ENCODE assay signal across 8 cellular contexts in the genomic region with DNA sequence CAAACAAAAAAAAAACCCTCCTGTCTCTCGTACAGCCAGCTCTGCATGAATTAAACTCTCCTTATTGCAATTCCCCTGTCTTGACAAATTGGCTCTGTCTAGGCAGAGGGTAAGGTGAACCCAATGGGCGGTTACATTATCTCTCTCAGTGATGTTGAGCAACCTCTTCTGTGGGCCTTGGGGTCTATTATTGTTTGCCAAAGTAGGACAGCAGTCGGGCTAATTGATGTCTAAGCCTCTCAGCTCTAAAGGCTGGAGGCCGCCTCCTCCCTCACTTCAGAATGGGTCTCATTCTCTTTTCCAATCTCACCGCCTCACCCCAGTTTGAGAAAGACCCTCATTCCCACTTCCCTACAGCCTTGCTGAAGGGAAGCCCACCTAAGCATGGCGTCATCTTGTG. TPM values are rescaled to one million over a fixed set of nuclear protein-coding genes. Genes with fewer than 3 reads are reported as not detected.
DNase-seq lines count a peak whose midpoint lies in the region; ATAC-seq and TF ChIP-seq lines count a peak whose summit lies in the region.
"Had no signal": no experiment of that assay in that cellular context is flagged by ENCODE, and none has a peak within 500 bp of the region (broad histone marks: within the 10 kb centered on the region; RNA-seq: fewer than 3 reads in every experiment).

No MANE protein-coding gene starts in this region.

- no peak for TF ChIP-seq POLR2A in spleen (IDR thresholded peaks at IDR 0.05)

- no peaks in the 10 kb centered on the region for H3K9me3 ChIP-seq in spleen

- CTCF ChIA-PET in activated CD4-positive, alpha-beta memory T cell treated with anti-CD3 and anti-CD28 coated beads, Interleukin-2, amount 10 ng/mL, durations not matched to agents 7 days and 5 days (lab: Charles Lee) = interaction anchor here (1.5 to 3.7 kb wide), 3 partner anchors 33 to 115 kb away, joined by 3 to 12 read pairs (median 6); partner anchors contain the start of gene MALAT1

- intact Hi-C loops in spleen (cut with DNase I; ENCODE audit: low total_unique reads) = no loop called here

- WGBS in spleen, 5 donors = 89 to 92% (median 91%) methylated on average over 6 of the region's 6 CpGs

- POLR2A ChIA-PET in activated CD4-positive, alpha-beta memory T cell treated with anti-CD3 and anti-CD28 coated beads, Interleukin-2, amount 10 ng/mL, durations not matched to agents 7 days and 5 days (lab: Charles Lee) = interaction anchor here (1.3 to 21.7 kb wide), 5 partner anchors 39 to 249 kb away, joined by 3 to 501 read pairs (median 6); partner anchors contain the start of genes MALAT1 and NEAT1

- peak overlapping the region; percentile 77 for H3K4me3 Mint-ChIP-seq in HFFc6
- H3K4me3 Mint-ChIP-seq in activated CD4-positive, alpha-beta memory T cell treated with anti-CD3 and anti-CD28 coated beads, Interleukin-2, amount 10 ng/mL, durations not matched to agents 7 days and 5 days = peak overlapping the region; percentile 56
- H3K4me3 Mint-ChIP-seq in immature natural killer cell = peak overlapping the region; percentile 77 to 90 (median 88)

- ATAC-seq in HG03520 (IDR thresholded peaks at IDR 0.05; ENCODE audit: unreplicated experiment) = no peak

- H3K27me3 ChIP-seq in spleen (replicated peaks in 1 of 7) = no peaks in the 10 kb centered on the region

- H3K4me1 Mint-ChIP-seq in HFFc6 (ENCODE audit: low read depth) = peaks cover 52% of the 10 kb centered on the region
- peaks cover 75% of the 10 kb centered on the region for H3K4me1 Mint-ChIP-seq in activated CD4-positive, alpha-beta memory T cell treated with anti-CD3 and anti-CD28 coated beads, Interleukin-2, amount 10 ng/mL, durations not matched to agents 7 days and 5 days
- peaks cover 60 to 69% of the 10 kb centered on the region in 2 donors for H3K4me1 Mint-ChIP-seq in immature natural killer cell

- peaks cover 61 to 98% (median 81%) of the 10 kb centered on the region in 6 donors for H3K4me1 ChIP-seq in spleen

- peak overlapping the region; percentile 84 to 98 (median 98) for H3K27ac ChIP-seq in spleen

- H3K27me3 Mint-ChIP-seq in HFFc6 (ENCODE audit: insufficient read depth) (no peaks in the 10 kb centered on the region), immature natural killer cell (ENCODE audit: low read depth in 3 of 3) (peaks cover 3 to 31% (median 4%) of the 10 kb centered on the region in 3 donors)
- H3K27me3 Mint-ChIP-seq in activated CD4-positive, alpha-beta memory T cell treated with anti-CD3 and anti-CD28 coated beads, Interleukin-2, amount 10 ng/mL, durations not matched to agents 7 days and 5 days = no peaks in the 10 kb centered on the region

- no peak for DNase-seq in HFFc6
- no peak for DNase-seq in activated CD4-positive, alpha-beta memory T cell treated with anti-CD3 and anti-CD28 coated beads, Interleukin-2, amount 10 ng/mL, durations not matched to agents 7 days and 5 days
- DNase-seq in immature natural killer cell = no peak
- DNase-seq in spleen = no peak
- DNase-seq in D341Med (ENCODE audit: low spot score) = no peak
- no peak for DNase-seq in stimulated activated naive CD4-positive, alpha-beta T cell treated with Interleukin-2 at 50 U/mL for 16 hours (lab: John Stamatoyannopoulos, UW)
- DNase-seq: NCI-H2029 treated with DMSO at 0.1 percent for 48 hours had no signal

- peaks cover 0 to 22% (median 0%) of the 10 kb centered on the region in 6 donors for H3K36me3 ChIP-seq in spleen

- H3K36me3 Mint-ChIP-seq in HFFc6 (ENCODE audit: low read depth) = no peaks in the 10 kb centered on the region
- peaks cover 11% of the 10 kb centered on the region for H3K36me3 Mint-ChIP-seq in activated CD4-positive, alpha-beta memory T cell treated with anti-CD3 and anti-CD28 coated beads, Interleukin-2, amount 10 ng/mL, durations not matched to agents 7 days and 5 days (ENCODE audit: low read depth)
- H3K36me3 Mint-ChIP-seq in immature natural killer cell = no peaks in the 10 kb centered on the region

- no peak overlapping the region for H3K4me3 ChIP-seq in spleen

- H3K27ac Mint-ChIP-seq in HFFc6 (peak overlapping the region; percentile 97), immature natural killer cell (peak overlapping the region; percentile 99 to 100 (median 100))
- peak overlapping the region; percentile 99 for H3K27ac Mint-ChIP-seq in activated CD4-positive, alpha-beta memory T cell treated with anti-CD3 and anti-CD28 coated beads, Interleukin-2, amount 10 ng/mL, durations not matched to agents 7 days and 5 days

- H3K9me3 Mint-ChIP-seq in HFFc6 (no peaks in the 10 kb centered on the region), immature natural killer cell (no peaks in the 10 kb centered on the region)
- H3K9me3 Mint-ChIP-seq in activated CD4-positive, alpha-beta memory T cell treated with anti-CD3 and anti-CD28 coated beads, Interleukin-2, amount 10 ng/mL, durations not matched to agents 7 days and 5 days = no peaks in the 10 kb centered on the region

- no peak for TF ChIP-seq CTCF in HFFc6 (IDR thresholded peaks at IDR 0.05)
- TF ChIP-seq CTCF in spleen (IDR thresholded peaks at IDR 0.05 in 8 of 11, conservative IDR thresholded peaks at IDR 0.05 in 3 of 11) = no peak

RNA-seq across cellular contexts. Expression of gene SLC25A45, which starts 1.3 kb away (rescaled TPM):
- total RNA-seq in HFFc6 (2021; fragmentation: NEBNext Ultra II Directional; extraction: Animal tissue kit (Norgen Biotek cat#: 25700)) = 1 to 10 TPM; 4.9 to 8.9 (median 5.8) TPM
- total RNA-seq in activated CD4-positive, alpha-beta memory T cell treated with anti-CD3 and anti-CD28 coated beads, Interleukin-2, amount 10 ng/mL, durations not matched to agents 7 days and 5 days = 10 to 100 TPM; 19.4 to 19.8 TPM
- polyA plus RNA-seq in immature natural killer cell = 10 to 100 TPM in 2 of 3 donors, 1 to 10 TPM in 1; 4.5 to 16.0 (median 10.3) TPM
- 10 to 100 TPM; 11.6 to 33.4 (median 25.7) TPM for total RNA-seq in spleen
- polyA plus RNA-seq in spleen = 10 to 100 TPM; 14.1 to 26.2 (median 24.1) TPM

RNA-seq across cellular contexts. Expression of gene FRMD8, which starts 2.7 kb away (rescaled TPM):
- 10 to 100 TPM; 22.4 to 28.5 (median 27.1) TPM for total RNA-seq in HFFc6 (2021; fragmentation: NEBNext Ultra II Directional; extraction: Animal tissue kit (Norgen Biotek cat#: 25700))
- 10 to 100 TPM; 53.9 to 61.3 TPM for total RNA-seq in activated CD4-positive, alpha-beta memory T cell treated with anti-CD3 and anti-CD28 coated beads, Interleukin-2, amount 10 ng/mL, durations not matched to agents 7 days and 5 days
- polyA plus RNA-seq in immature natural killer cell (10 to 100 TPM; 62.8 to 73.5 (median 63.4) TPM), spleen (10 to 100 TPM; 19.3 to 32.0 (median 23.4) TPM)
- total RNA-seq in spleen = 100 to 1,000 TPM in 3 of 7 donors, 10 to 100 TPM in 4; 65.4 to 128 (median 99.5) TPM

RNA-seq across cellular contexts. Expression of gene TIGD3, which starts 29.2 kb away (rescaled TPM):
- total RNA-seq in HFFc6 (2021; fragmentation: NEBNext Ultra II Directional; extraction: Animal tissue kit (Norgen Biotek cat#: 25700)) = under 1 TPM in 2 of 6 experiments, not detected in 4; 0.12 to 0.13 TPM
- under 1 TPM; 0.58 to 0.88 TPM for total RNA-seq in activated CD4-positive, alpha-beta memory T cell treated with anti-CD3 and anti-CD28 coated beads, Interleukin-2, amount 10 ng/mL, durations not matched to agents 7 days and 5 days
- polyA plus RNA-seq in immature natural killer cell (1 to 10 TPM in 1 of 3 donors, under 1 TPM in 2; 0.90 to 1.2 (median 0.90) TPM), spleen (1 to 10 TPM; 1.1 to 2.1 (median 1.4) TPM)
- total RNA-seq in spleen = 1 to 10 TPM in 2 of 7 donors, under 1 TPM in 5; 0.56 to 2.7 (median 0.79) TPM

RNA-seq across cellular contexts. Expression of gene NEAT1, which starts 38.8 kb away (rescaled TPM):
- total RNA-seq in HFFc6 (2021; fragmentation: NEBNext Ultra II Directional; extraction: Animal tissue kit (Norgen Biotek cat#: 25700)) = 100 to 1,000 TPM; 185 to 250 (median 213) TPM
- 1,000 to 10,000 TPM; 1,222 to 1,245 TPM for total RNA-seq in activated CD4-positive, alpha-beta memory T cell treated with anti-CD3 and anti-CD28 coated beads, Interleukin-2, amount 10 ng/mL, durations not matched to agents 7 days and 5 days
- polyA plus RNA-seq in immature natural killer cell (1 to 10 TPM in 2 of 3 donors, under 1 TPM in 1; 0.26 to 5.9 (median 1.4) TPM), spleen (1,000 to 10,000 TPM in 2 of 3 donors, 100 to 1,000 TPM in 1; 526 to 1,090 (median 1,018) TPM)
- total RNA-seq in spleen = 1,000 to 10,000 TPM in 2 of 7 donors, 100 to 1,000 TPM in 5; 266 to 1,804 (median 799) TPM

RNA-seq across cellular contexts. Expression of gene DPF2, which starts 50.1 kb away (rescaled TPM):
- 10 to 100 TPM; 55.4 to 64.3 (median 61.7) TPM for total RNA-seq in HFFc6 (2021; fragmentation: NEBNext Ultra II Directional; extraction: Animal tissue kit (Norgen Biotek cat#: 25700))
- 10 to 100 TPM; 80.7 to 82.0 TPM for total RNA-seq in activated CD4-positive, alpha-beta memory T cell treated with anti-CD3 and anti-CD28 coated beads, Interleukin-2, amount 10 ng/mL, durations not matched to agents 7 days and 5 days
- polyA plus RNA-seq in immature natural killer cell (10 to 100 TPM; 44.9 to 63.5 (median 53.9) TPM), spleen (10 to 100 TPM; 20.5 to 27.2 (median 24.3) TPM)
- total RNA-seq in spleen = 10 to 100 TPM; 35.7 to 67.0 (median 51.5) TPM
